ENCODE assay signal across 24 cellular contexts in the genomic region with DNA sequence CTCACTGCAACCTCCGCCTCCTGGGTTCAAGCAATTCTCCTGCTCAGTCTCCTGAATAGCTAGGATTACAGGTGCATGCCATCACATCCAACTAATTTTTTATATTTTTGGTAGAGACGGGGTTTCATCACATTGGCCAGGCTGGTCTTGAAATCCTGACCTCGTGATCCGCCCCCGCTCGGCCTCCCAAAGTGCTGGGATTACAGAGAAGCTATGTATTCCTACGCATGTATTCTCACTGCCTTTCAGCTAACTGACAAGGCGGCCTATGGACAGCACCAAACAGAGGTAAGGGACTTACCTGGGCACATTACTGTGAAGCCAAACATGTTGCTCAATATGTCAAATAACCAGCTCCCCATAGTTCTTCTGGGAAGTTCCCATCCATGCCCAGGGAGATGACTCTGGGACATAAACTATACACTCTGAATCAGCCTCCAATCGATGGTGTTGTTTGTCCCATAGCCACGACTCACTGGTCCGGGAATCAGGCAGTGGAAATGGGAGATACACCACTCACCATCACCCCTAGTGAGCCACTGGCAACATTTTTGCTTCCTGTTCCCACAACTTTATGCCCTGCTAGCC.
DNase-seq lines count a peak whose midpoint lies in the region; ATAC-seq, FAIRE-seq and TF ChIP-seq lines count a peak whose summit lies in the region.
"Had no signal": no experiment of that assay in that cellular context is flagged by ENCODE, and none has a peak within 500 bp of the region (broad histone marks: within the 10 kb centered on the region; RNA-seq: fewer than 3 reads in every experiment).

No MANE protein-coding gene starts in this region.

- H3K9me2 ChIP-seq in PC-3 (replicated peaks; ENCODE audit: low read length): no peaks in the 10 kb centered on the region

- TF ChIP-seq RAD21 in liver (IDR thresholded peaks at IDR 0.05): peak; percentile 49 to 56
- no peak for TF ChIP-seq RAD21 in HepG2 (CRISPR knock-in tag; IDR thresholded peaks at IDR 0.05)

- TF ChIP-seq POLR2A in HepG2 (IDR thresholded peaks at IDR 0.05; ENCODE audit: insufficient read depth in 1 of 2, low read depth in 2 of 2, low read length in 2 of 2): no peak

- H2AFZ ChIP-seq in HepG2 (ENCODE audit: low read length) (no peak overlapping the region), PC-3 (ENCODE audit: low read length) (no peak overlapping the region)
- H2AFZ ChIP-seq: hepatocyte had no signal

- intact Hi-C loops in HepG2 (cut with micrococcal nuclease; ENCODE audit: unreplicated experiment): no loop called here
- intact Hi-C loops in PC-3 (cut with micrococcal nuclease): loop anchor here (10.0 kb wide), 1 partner anchor 169 kb away; no protein-coding TSS in a partner anchor

- H3K4me2 ChIP-seq in HepG2 (ENCODE audit: low read depth, low read length): no peak overlapping the region
- no peak overlapping the region for H3K4me2 ChIP-seq in PC-3 (ENCODE audit: low read length)
- H3K4me2 ChIP-seq: hepatocyte had no signal

- H3K79me2 ChIP-seq in HepG2 (ENCODE audit: insufficient read depth, low read length) (no peaks in the 10 kb centered on the region), PC-3 (ENCODE audit: low read length) (no peaks in the 10 kb centered on the region)
- H3K79me2 ChIP-seq: hepatocyte had no signal

- CTCF ChIA-PET in HepG2 (lab: Yijun Ruan, JAX; ENCODE audit: low intra/inter-chr PET ratio, low total read pairs) (interaction anchor here (1.6 to 1.9 kb wide), 2 partner anchors 760 to 814 kb away, joined by 4 to 9 read pairs; no protein-coding TSS in a partner anchor), PC-3 (lab: Charles Lee) (interaction anchor here (0.6 to 1.1 kb wide), 5 partner anchors 19 to 510 kb away, joined by 3 to 6 read pairs (median 3); no protein-coding TSS in a partner anchor)

- no peak for FAIRE-seq in HepG2 (lab: Jason Lieb, UNC)
- FAIRE-seq: colon, TTC549 had no signal

- peak; percentile 4 for TF ChIP-seq CTCF in liver (IDR thresholded peaks at IDR 0.05; ENCODE audit: low read depth, low read length, missing input control)
- TF ChIP-seq CTCF in HepG2 (CRISPR knock-in tag; IDR thresholded peaks at IDR 0.05): no peak
- TF ChIP-seq CTCF in PC-3 (conservative IDR thresholded peaks at IDR 0.05; ENCODE audit: low read depth, low read length): no peak
- no peak for TF ChIP-seq CTCF in foreskin keratinocyte (conservative IDR thresholded peaks at IDR 0.05)

- H3K4me3 ChIP-seq in liver (ENCODE audit: low read depth in 1 of 3, low read length in 3 of 3) (no peak overlapping the region), HepG2 (replicated peaks in 1 of 3; ENCODE audit: insufficient read depth in 1 of 3, low read depth in 2 of 3, low read length in 3 of 3) (no peak overlapping the region), PC-3 (ENCODE audit: low read length) (no peak overlapping the region)
- H3K4me3 ChIP-seq: gastrocnemius medialis, hepatocyte, left lung, prostate gland, tibial nerve had no signal

- H3K4me1 ChIP-seq in liver (ENCODE audit: control insufficient read depth in 4 of 4, insufficient read depth in 4 of 4, low read length in 3 of 4): peaks cover 0 to 9% (median 4%) of the 10 kb centered on the region in 4 donors
- no peaks in the 10 kb centered on the region for H3K4me1 ChIP-seq in HepG2 (ENCODE audit: insufficient read depth, low read length)
- H3K4me1 ChIP-seq in PC-3 (ENCODE audit: insufficient read depth, low read length): no peaks in the 10 kb centered on the region
- peaks cover 7% of the 10 kb centered on the region for H3K4me1 ChIP-seq in foreskin keratinocyte
- H3K4me1 ChIP-seq: left lung, tibial nerve had no signal

- in situ Hi-C loops in HepG2 (cut with HindIII; ENCODE audit: extremely low pct_ligation_motif_present, low pct_unique_long_range_greater_than_20kb): loop anchor here (5.0 kb wide), 2 partner anchors 516 to 766 kb away; no protein-coding TSS in a partner anchor

- DNase-seq in HepG2 (ENCODE audit: low spot score): no peak
- peak; percentile 14 for DNase-seq in PC-3
- DNase-seq in foreskin keratinocyte: peak in 1 of 2 donors; percentile 37
- peak; percentile 54 for DNase-seq in stromal cell of bone marrow (ENCODE audit: low read depth)
- no peak for DNase-seq in H4 (ENCODE audit: low spot score)
- no peak for DNase-seq in GDM1 (lab: John Stamatoyannopoulos, UW)
- no peak for DNase-seq in stimulated activated CD4-positive, alpha-beta T cell treated with anti-CD3 and anti-CD28 coated beads, Interleukin-15, amount 100 ng/mL, for 24 hours
- DNase-seq: activated CD8-positive, alpha-beta memory T cell treated with anti-CD3 and anti-CD28 coated beads, Interleukin-2, amount 50 U/mL, for 4 hours; DMS79; effector CD8-positive, alpha-beta T cell; left lung; naive B cell; NCI-H1105; NCI-H2227 treated with DMSO at 0.1 percent for 48 hours had no signal

- no peaks in the 10 kb centered on the region for H3F3A ChIP-seq in PC-3 (ENCODE audit: low read length, unreplicated experiment)

- no peak for ATAC-seq in HepG2
- ATAC-seq in PC-3: no peak
- ATAC-seq in foreskin keratinocyte: peak; percentile 22
- ATAC-seq: activated CD4-positive, CD25-positive, alpha-beta regulatory T cell treated with anti-CD3 and anti-CD28 coated beads, Interleukin-2, amount 50 U/mL, for 24 hours; activated T-helper 17 cell treated with anti-CD3 and anti-CD28 coated beads, Interleukin-2, amount 50 U/mL, for 72 hours; gastrocnemius medialis; stimulated activated naive CD8-positive, alpha-beta T cell treated with anti-CD3 and anti-CD28 coated beads, Interleukin-15, amount 100 ng/mL, for 72 hours had no signal

- no peaks in the 10 kb centered on the region for H4K20me1 ChIP-seq in HepG2 (ENCODE audit: insufficient read depth, low read length)
- H4K20me1 ChIP-seq in PC-3 (ENCODE audit: low read length): no peaks in the 10 kb centered on the region

- WGBS in liver: 58% methylated on average over 11 of the region's 11 CpGs
- WGBS in HepG2 (ENCODE audit: low lambda C conversion rate): 42% methylated on average over 11 of the region's 11 CpGs

- TF ChIP-seq EP300 in HepG2 (IDR thresholded peaks at IDR 0.05; ENCODE audit: low read depth in 2 of 2, low read length in 2 of 2): no peak
- TF ChIP-seq EP300 in HepG2 (CRISPR knock-in tag; IDR thresholded peaks at IDR 0.05; ENCODE audit: borderline replicate concordance): no peak

- H3K27me3 ChIP-seq in liver (ENCODE audit: control insufficient read depth in 4 of 4, insufficient read depth in 4 of 4, low read length in 3 of 4) (no peaks in the 10 kb centered on the region), HepG2 (ENCODE audit: control insufficient read depth in 1 of 2, insufficient read depth in 2 of 2, low read length in 2 of 2) (peaks cover 1 to 3% of the 10 kb centered on the region in 2 experiments; a peak in 3 of 5 replicates), PC-3 (ENCODE audit: low read length) (no peaks in the 10 kb centered on the region), foreskin keratinocyte (no peaks in the 10 kb centered on the region)
- H3K27me3 ChIP-seq: gastrocnemius medialis, hepatocyte, tibial nerve had no signal

- H3K9me3 ChIP-seq in liver (ENCODE audit: control insufficient read depth in 4 of 4, low read length in 3 of 4) (no peaks in the 10 kb centered on the region), HepG2 (ENCODE audit: low read length) (no peaks in the 10 kb centered on the region), PC-3 (ENCODE audit: low read length) (no peaks in the 10 kb centered on the region)
- H3K9me3 ChIP-seq: gastrocnemius medialis, left lung, prostate gland, tibial nerve had no signal

- POLR2A ChIA-PET in HepG2 (lab: Yijun Ruan, JAX): interaction anchor here (0.6 to 1.5 kb wide), 2 partner anchors 489 to 508 kb away, joined by 3 to 4 read pairs; no protein-coding TSS in a partner anchor
- POLR2A ChIA-PET in PC-3 (lab: Charles Lee; ENCODE audit: unreplicated experiment): interaction anchor here (0.7 kb wide), 1 partner anchor 118 kb away, joined by 4 read pairs; no protein-coding TSS in a partner anchor

- H3K9ac ChIP-seq in liver (ENCODE audit: low read depth in 1 of 2, low read length in 2 of 2) (no peak overlapping the region), HepG2 (ENCODE audit: insufficient read depth, low read depth, low read length) (no peak overlapping the region), PC-3 (ENCODE audit: low read length) (no peak overlapping the region)

- H3K36me3 ChIP-seq in liver (ENCODE audit: control insufficient read depth in 4 of 4, insufficient read depth in 3 of 4, low read depth in 1 of 4, low read length in 3 of 4) (no peaks in the 10 kb centered on the region), HepG2 (replicated peaks in 1 of 2; ENCODE audit: control insufficient read depth in 1 of 2, insufficient read depth in 2 of 2, low read length in 2 of 2) (no peaks in the 10 kb centered on the region), PC-3 (ENCODE audit: low read depth, low read length) (no peaks in the 10 kb centered on the region)
- H3K36me3 ChIP-seq: gastrocnemius medialis, left lung, prostate gland, tibial nerve had no signal

- peak overlapping the region; percentile 16 to 82 for H3K27ac ChIP-seq in liver (ENCODE audit: low read depth in 1 of 2, low read length in 2 of 2)
- H3K27ac ChIP-seq in HepG2 (ENCODE audit: extremely low read length, insufficient read depth, low read length): no peak overlapping the region
- no peak overlapping the region for H3K27ac ChIP-seq in PC-3 (ENCODE audit: low read length)
- no peak overlapping the region for H3K27ac ChIP-seq in foreskin keratinocyte
- H3K27ac ChIP-seq: hepatocyte, left lung, prostate gland, tibial nerve had no signal

- BruUV-seq in HepG2 (replicated peaks; lab: Mats Ljungman, UMichigan): no TSS peak
- no TSS peak for BruUV-seq in PC-3 (replicated peaks; lab: Mats Ljungman, UMichigan)

TF ChIP-seq in liver, 16 proteins besides CTCF, POLR2A, EP300 and RAD21 (continues in another document):
- no peak for TF ChIP-seq HNF4G (IDR thresholded peaks at IDR 0.05)
- no peak for TF ChIP-seq TAF1 (conservative IDR thresholded peaks at IDR 0.05)
- peak; percentile 65 for TF ChIP-seq YY1 (IDR thresholded peaks at IDR 0.05)
- no peak for TF ChIP-seq FOXA1 (IDR thresholded peaks at IDR 0.05)
- TF ChIP-seq FOXA2 (IDR thresholded peaks at IDR 0.05): peak; percentile 55
- TF ChIP-seq JUND (IDR thresholded peaks at IDR 0.05): peak in 1 of 2 donors; percentile 86
- TF ChIP-seq, protein P1, sequence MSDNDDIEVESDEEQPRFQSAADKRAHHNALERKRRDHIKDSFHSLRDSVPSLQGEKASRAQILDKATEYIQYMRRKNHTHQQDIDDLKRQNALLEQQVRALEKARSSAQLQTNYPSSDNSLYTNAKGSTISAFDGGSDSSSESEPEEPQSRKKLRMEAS (IDR thresholded peaks at IDR 0.05): peak; percentile 92

TF ChIP-seq in HepG2, 621 proteins besides CTCF, POLR2A, EP300 and RAD21 (continues in another document):
- no peak for TF ChIP-seq U2AF2 (IDR thresholded peaks at IDR 0.05; ENCODE audit: low read depth, low read length)
- TF ChIP-seq ZFY (CRISPR knock-in tag; IDR thresholded peaks at IDR 0.05): no peak
- TF ChIP-seq, protein P1 (IDR thresholded peaks at IDR 0.05): no peak
- TF ChIP-seq CBFB (CRISPR knock-in tag; IDR thresholded peaks at IDR 0.05): no peak
- no peak for TF ChIP-seq GTF2F1 (IDR thresholded peaks at IDR 0.05; ENCODE audit: low read length)
- no peak for TF ChIP-seq SAP130 (CRISPR knock-in tag; IDR thresholded peaks at IDR 0.05; ENCODE audit: low read depth)

Comparison
In these comparisons a context has a peak if more than half of its experiments do, and no peak if none do; other contexts are left out.
1. H3K27ac ChIP-seq: peak in liver (2 of 2); none in HepG2 (single experiment), PC-3 (single experiment) and foreskin keratinocyte (single experiment).
2. DNase-seq: peak in PC-3 (single experiment) and stromal cell of bone marrow (single experiment); none in HepG2 (single experiment), H4 (single experiment), GDM1 (single experiment) and stimulated activated CD4-positive, alpha-beta T cell treated with anti-CD3 and anti-CD28 coated beads, Interleukin-15, amount 100 ng/mL, for 24 hours (single experiment).